In the genomic region with DNA sequence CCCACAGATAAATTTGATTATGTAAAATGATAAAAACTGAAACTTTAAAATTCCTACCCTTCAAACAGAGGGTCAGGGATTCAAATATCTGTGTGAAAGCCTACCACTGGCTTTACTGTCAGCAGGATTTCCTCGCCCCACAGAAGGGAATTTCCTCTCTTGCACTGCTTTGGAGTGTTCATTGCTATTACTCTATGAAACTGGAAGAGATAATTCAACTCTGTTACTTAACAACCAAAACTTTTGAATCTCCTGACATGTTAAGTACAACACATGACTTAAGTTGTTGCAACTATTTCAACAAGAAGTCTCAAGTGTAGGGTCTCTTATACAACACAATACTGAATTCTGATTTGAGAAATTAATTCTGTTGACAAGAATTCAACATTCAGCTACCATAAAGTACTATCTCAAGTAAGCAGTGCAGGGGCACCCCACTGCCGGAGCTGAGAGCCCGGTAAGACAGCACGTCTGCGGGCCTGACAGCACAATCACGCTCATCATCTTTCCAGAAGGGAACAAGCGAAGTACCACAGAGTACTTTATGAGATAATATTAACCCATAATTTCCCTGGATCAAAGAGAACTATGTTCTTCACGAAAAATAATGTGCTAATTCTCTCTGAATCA, we compare ENCODE assay signal across 14 cellular contexts. TPM values are rescaled to one million over a fixed set of nuclear protein-coding genes. Genes with fewer than 3 reads are reported as not detected.
DNase-seq lines count a peak whose midpoint lies in the region; ATAC-seq, FAIRE-seq and TF ChIP-seq lines count a peak whose summit lies in the region.
"Had no signal": no experiment of that assay in that cellular context is flagged by ENCODE, and none has a peak within 500 bp of the region (broad histone marks: within the 10 kb centered on the region; RNA-seq: fewer than 3 reads in every experiment).

No MANE protein-coding gene starts in this region.

- intact Hi-C loops in lower lobe of right lung (cut with DNase I): no loop called here

- CTCF ChIA-PET in AG04449 (lab: Yijun Ruan, JAX): no interaction called here

- POLR2A ChIA-PET in AG04449 (lab: Yijun Ruan, JAX): no interaction called here

- FAIRE-seq in GM19239 (lab: Jason Lieb, UNC) (peak; percentile 62), bronchial epithelial cell (lab: Jason Lieb, UNC) (no peak)
- FAIRE-seq: keratinocyte had no signal

- H3K4me3 ChIP-seq in AG04449 (ENCODE audit: low read depth, low read length) (no peak overlapping the region), bronchial epithelial cell (ENCODE audit: low read depth, low read length) (no peak overlapping the region), lower lobe of right lung (no peak overlapping the region)

- peak; percentile 62 to 86 for ATAC-seq in lower lobe of right lung
- no peak for ATAC-seq in HG03280 (IDR thresholded peaks at IDR 0.05; ENCODE audit: unreplicated experiment)
- no peak for ATAC-seq in HG02763 (IDR thresholded peaks at IDR 0.05; ENCODE audit: unreplicated experiment)
- ATAC-seq: Right ventricle myocardium inferior had no signal

- H3K27ac ChIP-seq in lower lobe of right lung: peak overlapping the region; percentile 20

- DNase-seq in AG04449 (ENCODE audit: low read depth, low spot score) (peak; percentile 12), GM19239 (ENCODE audit: insufficient read length, low spot score) (no peak), bronchial epithelial cell (ENCODE audit: low read depth) (peak; percentile 21), lower lobe of right lung (no peak), NCI-H526 treated with DMSO at 0.1 percent for 48 hours (lab: John Stamatoyannopoulos, UW) (no peak), AG20443 (ENCODE audit: low spot score) (no peak)
- DNase-seq: BE2C, foreskin fibroblast, NCI-H1092 treated with DMSO at 0.1 percent for 48 hours, NCI-H524 treated with DMSO at 0.1 percent for 48 hours had no signal

- no peaks in the 10 kb centered on the region for H3K9me3 ChIP-seq in lower lobe of right lung
- H3K9me3 ChIP-seq: BE2C had no signal

- H3K27me3 ChIP-seq in bronchial epithelial cell (ENCODE audit: control insufficient read depth, insufficient read depth, low read length) (no peaks in the 10 kb centered on the region), lower lobe of right lung (ENCODE audit: low read depth) (no peaks in the 10 kb centered on the region)
- H3K27me3 ChIP-seq: BE2C had no signal

- no peak for TF ChIP-seq CTCF in AG04449 (IDR thresholded peaks at IDR 0.05; ENCODE audit: insufficient read depth, low read length, missing control alignments)
- no peak for TF ChIP-seq CTCF in bronchial epithelial cell (IDR thresholded peaks at IDR 0.05; ENCODE audit: insufficient read depth, low read length, severe bottlenecking)
- no peak for TF ChIP-seq CTCF in lower lobe of right lung (IDR thresholded peaks at IDR 0.05)

- peaks cover 35% of the 10 kb centered on the region for H3K4me1 ChIP-seq in lower lobe of right lung
- H3K4me1 ChIP-seq: BE2C had no signal

- peaks cover 6% of the 10 kb centered on the region for H3K36me3 ChIP-seq in bronchial epithelial cell (ENCODE audit: control insufficient read depth, insufficient read depth, low read length)
- H3K36me3 ChIP-seq in lower lobe of right lung: peaks cover 33% of the 10 kb centered on the region

RNA-seq across cellular contexts. Expression of a gene that starts 22.9 kb away (rescaled TPM):
- total RNA-seq in bronchial epithelial cell (27.6 and 39.8 TPM in 2 replicates), lower lobe of right lung (66.4 TPM)

Comparison
In these comparisons a context has a peak if more than half of its experiments do, and no peak if none do; other contexts are left out.
1. DNase-seq: peak in AG04449 (single experiment) and bronchial epithelial cell (single experiment); none in GM19239 (single experiment), lower lobe of right lung (single experiment), NCI-H526 treated with DMSO at 0.1 percent for 48 hours (single experiment) and AG20443 (single experiment).
2. ATAC-seq: peak in lower lobe of right lung (2 of 2); none in HG03280 (single experiment) and HG02763 (single experiment).